In the genomic region with DNA sequence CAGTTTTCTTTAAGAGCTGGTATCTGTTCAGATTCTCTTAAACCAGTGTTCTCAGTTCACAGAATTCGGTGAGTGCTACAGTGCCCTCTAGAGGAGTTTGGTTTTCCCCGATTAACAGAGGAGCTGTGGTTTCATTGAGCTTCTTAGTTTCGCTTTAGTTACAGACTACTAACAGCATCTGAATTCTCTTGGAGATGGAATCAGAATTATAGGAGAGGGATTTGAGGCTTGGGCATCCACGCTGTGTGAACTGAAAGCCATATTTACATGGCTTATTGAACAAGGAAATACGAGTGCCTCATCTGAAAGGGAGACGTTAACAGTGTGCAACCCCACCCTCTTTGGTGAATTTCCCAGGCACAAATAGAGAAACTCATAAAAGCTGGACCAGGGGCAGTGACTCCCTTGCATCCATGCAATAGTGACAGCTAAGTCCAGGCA, we compare ENCODE assay signal across 8 cellular contexts.
DNase-seq lines count a peak whose midpoint lies in the region; ATAC-seq, FAIRE-seq and TF ChIP-seq lines count a peak whose summit lies in the region.

No MANE protein-coding gene starts in this region.

- CTCF ChIA-PET in A549 (lab: Yijun Ruan, JAX): interaction anchor here (0.5 to 1.8 kb wide), 26 partner anchors 8 to 1535 kb away, joined by 3 to 8 read pairs (median 4); no protein-coding TSS in a partner anchor

- H3K27ac ChIP-seq in A549 (peak overlapping the region in 1 of 2 experiments; percentile 39; a peak in 2 of 6 replicates), liver (ENCODE audit: low read depth in 1 of 2, low read length in 2 of 2) (peak overlapping the region in 1 of 2 donors; percentile 6), suprapubic skin (no peak overlapping the region)

- no peak overlapping the region for H3K9ac ChIP-seq in liver (ENCODE audit: low read depth in 1 of 2, low read length in 2 of 2)

- 0% methylated on average over 6 of the region's 6 CpGs for WGBS in A549 (ENCODE audit: missing lambda C conversion rate)
- WGBS in liver: 4% methylated on average over 6 of the region's 6 CpGs
- 3% methylated on average over 6 of the region's 6 CpGs for WGBS in suprapubic skin

- peak overlapping the region; percentile 74 for H3K4me2 ChIP-seq in A549

- peak; percentile 55 for TF ChIP-seq RAD21 in A549 (conservative IDR thresholded peaks at IDR 0.05 in 1 of 2, IDR thresholded peaks at IDR 0.05 in 1 of 2)
- peak; percentile 85 to 87 for TF ChIP-seq RAD21 in liver (IDR thresholded peaks at IDR 0.05)

- TF ChIP-seq POLR2A in A549 (IDR thresholded peaks at IDR 0.05; ENCODE audit: low read length) (no peak), suprapubic skin (IDR thresholded peaks at IDR 0.05) (no peak)

- H3K27me3 ChIP-seq in liver (ENCODE audit: control insufficient read depth in 4 of 4, insufficient read depth in 4 of 4, low read length in 3 of 4): no peaks in the 10 kb centered on the region
- H3K27me3 ChIP-seq in suprapubic skin: no peaks in the 10 kb centered on the region

- H3K4me3 ChIP-seq in A549: peak overlapping the region; percentile 37
- peak overlapping the region; percentile 27 to 66 (median 33) for H3K4me3 ChIP-seq in liver (ENCODE audit: low read depth in 1 of 3, low read length in 3 of 3)
- peak overlapping the region; percentile 47 for H3K4me3 ChIP-seq in suprapubic skin

- TF ChIP-seq CTCF in A549 (IDR thresholded peaks at IDR 0.05) (peak; percentile 76), GM12874 (IDR thresholded peaks at IDR 0.05; ENCODE audit: insufficient read depth, low read depth, low read length) (peak; percentile 63), liver (IDR thresholded peaks at IDR 0.05; ENCODE audit: low read depth, low read length, missing input control) (peak; percentile 65), suprapubic skin (IDR thresholded peaks at IDR 0.05) (peak in 1 of 2 donors; percentile 36)

- POLR2A ChIA-PET in A549 (lab: Yijun Ruan, JAX): no interaction called here

- no peaks in the 10 kb centered on the region for H3K36me3 ChIP-seq in liver (ENCODE audit: control insufficient read depth in 4 of 4, insufficient read depth in 3 of 4, low read depth in 1 of 4, low read length in 3 of 4)
- no peaks in the 10 kb centered on the region for H3K36me3 ChIP-seq in suprapubic skin

- ATAC-seq in A549 (peak; percentile 98 to 99), HG02642 (IDR thresholded peaks at IDR 0.05; ENCODE audit: poor library complexity, unreplicated experiment) (peak; percentile 99)

- TF ChIP-seq EP300 in A549 (IDR thresholded peaks at IDR 0.05) (no peak), suprapubic skin (IDR thresholded peaks at IDR 0.05) (no peak)

- H3K4me1 ChIP-seq in A549 (no peaks in the 10 kb centered on the region), liver (ENCODE audit: control insufficient read depth in 4 of 4, insufficient read depth in 4 of 4, low read length in 3 of 4) (peaks cover 0 to 4% (median under 1%) of the 10 kb centered on the region in 4 donors), suprapubic skin (peaks cover 4% of the 10 kb centered on the region)

- H3K9me3 ChIP-seq in A549 (no peaks in the 10 kb centered on the region), liver (ENCODE audit: control insufficient read depth in 4 of 4, low read length in 3 of 4) (no peaks in the 10 kb centered on the region), suprapubic skin (no peaks in the 10 kb centered on the region)

- DNase-seq in A549 (ENCODE audit: low read depth in 1 of 2, low spot score in 1 of 2): peak; percentile 31 to 66
- DNase-seq in MV-4-11 (lab: John Stamatoyannopoulos, UW): peak; percentile 78
- peak; percentile 48 for DNase-seq in SIG-M5 (lab: John Stamatoyannopoulos, UW)
- DNase-seq in dermis microvascular lymphatic vessel endothelial cell (ENCODE audit: low read depth in 2 of 2): peak; percentile 14
- DNase-seq in suprapubic skin (ENCODE audit: low spot score in 2 of 2): no peak

- FAIRE-seq in A549 (lab: Jason Lieb, UNC): peak; percentile 70

TF ChIP-seq in A549, 52 proteins besides CTCF, POLR2A, EP300 and RAD21:
- TF ChIP-seq SMC3 (IDR thresholded peaks at IDR 0.05): peak; percentile 58
- TF ChIP-seq, protein P1, sequence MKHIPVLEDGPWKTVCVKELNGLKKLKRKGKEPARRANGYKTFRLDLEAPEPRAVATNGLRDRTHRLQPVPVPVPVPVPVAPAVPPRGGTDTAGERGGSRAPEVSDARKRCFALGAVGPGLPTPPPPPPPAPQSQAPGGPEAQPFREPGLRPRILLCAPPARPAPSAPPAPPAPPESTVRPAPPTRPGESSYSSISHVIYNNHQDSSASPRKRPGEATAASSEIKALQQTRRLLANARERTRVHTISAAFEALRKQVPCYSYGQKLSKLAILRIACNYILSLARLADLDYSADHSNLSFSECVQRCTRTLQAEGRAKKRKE (CRISPR knock-in tag; IDR thresholded peaks at IDR 0.05; ENCODE audit: low read depth): no peak
- TF ChIP-seq RNF2 (IDR thresholded peaks at IDR 0.05; ENCODE audit: borderline replicate concordance, low read depth): no peak
- TF ChIP-seq PHF8 (IDR thresholded peaks at IDR 0.05; ENCODE audit: borderline replicate concordance, low read depth): no peak
- TF ChIP-seq HDAC2 (IDR thresholded peaks at IDR 0.05): no peak
- no peak for TF ChIP-seq EHF (CRISPR knock-in tag; IDR thresholded peaks at IDR 0.05)
- no peak for TF ChIP-seq MAFK (IDR thresholded peaks at IDR 0.05; ENCODE audit: partially characterized antibody)
- no peak for TF ChIP-seq POLR2AphosphoS2 (conservative IDR thresholded peaks at IDR 0.05; ENCODE audit: low read length)

TF ChIP-seq in liver, 16 proteins besides CTCF, POLR2A, EP300 and RAD21:
- TF ChIP-seq JUND (IDR thresholded peaks at IDR 0.05) (no peak), NR2F2 (IDR thresholded peaks at IDR 0.05) (no peak), HNF4A (conservative IDR thresholded peaks at IDR 0.05) (peak in 1 of 2 donors; percentile 9), YY1 (IDR thresholded peaks at IDR 0.05) (no peak), RXRA (IDR thresholded peaks at IDR 0.05) (peak in 1 of 2 donors; percentile 6), GABPA (IDR thresholded peaks at IDR 0.05 in 1 of 2, conservative IDR thresholded peaks at IDR 0.05 in 1 of 2) (no peak)
- TF ChIP-seq, protein P2, sequence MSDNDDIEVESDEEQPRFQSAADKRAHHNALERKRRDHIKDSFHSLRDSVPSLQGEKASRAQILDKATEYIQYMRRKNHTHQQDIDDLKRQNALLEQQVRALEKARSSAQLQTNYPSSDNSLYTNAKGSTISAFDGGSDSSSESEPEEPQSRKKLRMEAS (IDR thresholded peaks at IDR 0.05): no peak
- TF ChIP-seq, protein P3, sequence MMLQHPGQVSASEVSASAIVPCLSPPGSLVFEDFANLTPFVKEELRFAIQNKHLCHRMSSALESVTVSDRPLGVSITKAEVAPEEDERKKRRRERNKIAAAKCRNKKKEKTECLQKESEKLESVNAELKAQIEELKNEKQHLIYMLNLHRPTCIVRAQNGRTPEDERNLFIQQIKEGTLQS (IDR thresholded peaks at IDR 0.05): no peak

Comparison
In these comparisons a context has a peak if more than half of its experiments do, and no peak if none do; other contexts are left out.
1. DNase-seq: peak in A549 (2 of 2), MV-4-11 (single experiment), SIG-M5 (single experiment) and dermis microvascular lymphatic vessel endothelial cell (2 of 2); none in suprapubic skin (0 of 2).
2. Peak in every context shown above with its lines, with median percentiles within 50 percentile points of each other: H3K4me3 ChIP-seq.